ENCODE assay signal across 11 cellular contexts in genomic region chr7:44064791-44065430, GRCh38. TPM values are rescaled to one million over a fixed set of nuclear protein-coding genes. Genes with fewer than 3 reads are reported as not detected.
DNase-seq lines count a peak whose midpoint lies in the region; ATAC-seq, FAIRE-seq and TF ChIP-seq lines count a peak whose summit lies in the region.
"Had no signal": no experiment of that assay in that cellular context is flagged by ENCODE, and none has a peak within 500 bp of the region (broad histone marks: within the 10 kb centered on the region; RNA-seq: fewer than 3 reads in every experiment).

No MANE protein-coding gene starts in this region.

- H3K36me3 ChIP-seq in kidney (ENCODE audit: control insufficient read depth in 1 of 2, insufficient read depth in 2 of 2, low read length in 2 of 2), result peaks cover under 1 to 4% of the 10 kb centered on the region in 2 donors
- H3K36me3 ChIP-seq: breast epithelium had no signal

- no peak for ATAC-seq in activated CD8-positive, alpha-beta T cell treated with anti-CD3 and anti-CD28 coated beads for 36 hours
- no peak for ATAC-seq in activated CD8-positive, alpha-beta T cell treated with anti-CD3 and anti-CD28 coated beads, Interleukin-2, amount 10 ng/mL, durations not matched to agents 7 days and 5 days
- peak; percentile 9 for ATAC-seq in activated naive CD8-positive, alpha-beta T cell treated with anti-CD3 and anti-CD28 coated beads, Interleukin-2, amount 50 U/mL, for 24 hours
- no peak for ATAC-seq in HG02759 (IDR thresholded peaks at IDR 0.05; ENCODE audit: unreplicated experiment)

- no peaks in the 10 kb centered on the region for H3K27me3 Mint-ChIP-seq in activated CD8-positive, alpha-beta T cell treated with anti-CD3 and anti-CD28 coated beads for 36 hours
- H3K27me3 Mint-ChIP-seq in activated CD8-positive, alpha-beta T cell treated with anti-CD3 and anti-CD28 coated beads, Interleukin-2, amount 10 ng/mL, durations not matched to agents 7 days and 5 days (ENCODE audit: low read depth), result no peaks in the 10 kb centered on the region
- no peaks in the 10 kb centered on the region for H3K27me3 Mint-ChIP-seq in activated naive CD8-positive, alpha-beta T cell treated with anti-CD3 and anti-CD28 coated beads, Interleukin-2, amount 50 U/mL, for 24 hours

- peaks cover 9% of the 10 kb centered on the region for H3K36me3 Mint-ChIP-seq in activated CD8-positive, alpha-beta T cell treated with anti-CD3 and anti-CD28 coated beads for 36 hours (ENCODE audit: low read depth)
- peaks cover 21% of the 10 kb centered on the region for H3K36me3 Mint-ChIP-seq in activated CD8-positive, alpha-beta T cell treated with anti-CD3 and anti-CD28 coated beads, Interleukin-2, amount 10 ng/mL, durations not matched to agents 7 days and 5 days (ENCODE audit: low read depth)
- H3K36me3 Mint-ChIP-seq in activated naive CD8-positive, alpha-beta T cell treated with anti-CD3 and anti-CD28 coated beads, Interleukin-2, amount 50 U/mL, for 24 hours (ENCODE audit: low read depth), result peaks cover 12% of the 10 kb centered on the region

- H3K4me3 Mint-ChIP-seq in activated CD8-positive, alpha-beta T cell treated with anti-CD3 and anti-CD28 coated beads for 36 hours, result no peak overlapping the region
- no peak overlapping the region for H3K4me3 Mint-ChIP-seq in activated CD8-positive, alpha-beta T cell treated with anti-CD3 and anti-CD28 coated beads, Interleukin-2, amount 10 ng/mL, durations not matched to agents 7 days and 5 days
- H3K4me3 Mint-ChIP-seq in activated naive CD8-positive, alpha-beta T cell treated with anti-CD3 and anti-CD28 coated beads, Interleukin-2, amount 50 U/mL, for 24 hours, result no peak overlapping the region

- DNase-seq in activated CD8-positive, alpha-beta T cell treated with anti-CD3 and anti-CD28 coated beads for 36 hours, result peak; percentile 28
- DNase-seq in activated CD8-positive, alpha-beta T cell treated with anti-CD3 and anti-CD28 coated beads, Interleukin-2, amount 10 ng/mL, durations not matched to agents 7 days and 5 days, result no peak
- no peak for DNase-seq in activated naive CD8-positive, alpha-beta T cell treated with anti-CD3 and anti-CD28 coated beads, Interleukin-2, amount 50 U/mL, for 24 hours
- DNase-seq in kidney, result peak; percentile 75
- DNase-seq in DMS53 (lab: John Stamatoyannopoulos, UW), result no peak
- no peak for DNase-seq in iPS-NIHi11 (ENCODE audit: low spot score)

- H3K9me3 ChIP-seq in kidney (ENCODE audit: control insufficient read depth in 1 of 2, low read length in 2 of 2), result no peaks in the 10 kb centered on the region
- H3K9me3 ChIP-seq: BLaER1 treated with 17β-estradiol and CSF1 and Interleukin-3, amounts not matched to agents 10 nM and 100 nM; breast epithelium had no signal

- POLR2A ChIA-PET in activated CD8-positive, alpha-beta T cell treated with anti-CD3 and anti-CD28 coated beads for 36 hours (lab: Charles Lee), result interaction anchor here (0.5 to 6.5 kb wide), 9 partner anchors 12 to 427 kb away, joined by 3 to 79 read pairs (median 5); partner anchors contain the start of gene DBNL
- POLR2A ChIA-PET in activated CD8-positive, alpha-beta T cell treated with anti-CD3 and anti-CD28 coated beads, Interleukin-2, amount 10 ng/mL, durations not matched to agents 7 days and 5 days (lab: Charles Lee), result interaction anchor here (0.5 to 3.4 kb wide), 3 partner anchors 15 to 30 kb away, joined by 3 to 17 read pairs (median 4); no protein-coding TSS in a partner anchor

- TF ChIP-seq CTCF in activated CD8-positive, alpha-beta T cell treated with anti-CD3 and anti-CD28 coated beads for 36 hours (IDR thresholded peaks at IDR 0.05), result no peak
- TF ChIP-seq CTCF in kidney (IDR thresholded peaks at IDR 0.05; ENCODE audit: borderline replicate concordance, extremely low read depth, insufficient read depth), result no peak

- H3K9me3 Mint-ChIP-seq in activated CD8-positive, alpha-beta T cell treated with anti-CD3 and anti-CD28 coated beads for 36 hours, result no peaks in the 10 kb centered on the region
- H3K9me3 Mint-ChIP-seq in activated CD8-positive, alpha-beta T cell treated with anti-CD3 and anti-CD28 coated beads, Interleukin-2, amount 10 ng/mL, durations not matched to agents 7 days and 5 days (ENCODE audit: insufficient read depth), result no peaks in the 10 kb centered on the region
- H3K9me3 Mint-ChIP-seq in activated naive CD8-positive, alpha-beta T cell treated with anti-CD3 and anti-CD28 coated beads, Interleukin-2, amount 50 U/mL, for 24 hours, result no peaks in the 10 kb centered on the region

- CTCF ChIA-PET in activated CD8-positive, alpha-beta T cell treated with anti-CD3 and anti-CD28 coated beads for 36 hours (lab: Charles Lee), result interaction anchor here (1.2 kb wide), 1 partner anchor 8 kb away, joined by 4 read pairs; no protein-coding TSS in a partner anchor
- CTCF ChIA-PET in activated CD8-positive, alpha-beta T cell treated with anti-CD3 and anti-CD28 coated beads, Interleukin-2, amount 10 ng/mL, durations not matched to agents 7 days and 5 days (lab: Charles Lee), result no interaction called here

- no peak overlapping the region for H3K27ac Mint-ChIP-seq in activated CD8-positive, alpha-beta T cell treated with anti-CD3 and anti-CD28 coated beads for 36 hours
- no peak overlapping the region for H3K27ac Mint-ChIP-seq in activated CD8-positive, alpha-beta T cell treated with anti-CD3 and anti-CD28 coated beads, Interleukin-2, amount 10 ng/mL, durations not matched to agents 7 days and 5 days
- no peak overlapping the region for H3K27ac Mint-ChIP-seq in activated naive CD8-positive, alpha-beta T cell treated with anti-CD3 and anti-CD28 coated beads, Interleukin-2, amount 50 U/mL, for 24 hours

- peaks cover 31% of the 10 kb centered on the region for H3K4me1 Mint-ChIP-seq in activated CD8-positive, alpha-beta T cell treated with anti-CD3 and anti-CD28 coated beads for 36 hours (ENCODE audit: low read depth)
- peaks cover 12% of the 10 kb centered on the region for H3K4me1 Mint-ChIP-seq in activated CD8-positive, alpha-beta T cell treated with anti-CD3 and anti-CD28 coated beads, Interleukin-2, amount 10 ng/mL, durations not matched to agents 7 days and 5 days (ENCODE audit: low read depth)
- peaks cover 22% of the 10 kb centered on the region for H3K4me1 Mint-ChIP-seq in activated naive CD8-positive, alpha-beta T cell treated with anti-CD3 and anti-CD28 coated beads, Interleukin-2, amount 50 U/mL, for 24 hours

- H3K27ac ChIP-seq in kidney (ENCODE audit: low read depth in 2 of 2, low read length in 2 of 2), result peak overlapping the region in 1 of 2 donors; percentile 9
- H3K27ac ChIP-seq in temporal lobe (ENCODE audit: low read depth, low read length), result peak overlapping the region; percentile 30
- H3K27ac ChIP-seq: breast epithelium, hepatocyte had no signal

- H3K4me1 ChIP-seq in kidney (ENCODE audit: control insufficient read depth in 1 of 2, insufficient read depth in 1 of 2, low read depth in 1 of 2, low read length in 2 of 2), result peaks cover 5 to 21% of the 10 kb centered on the region in 2 donors

- FAIRE-seq in kidney (lab: Jason Lieb, UNC), result no peak

- H3K9ac ChIP-seq in kidney (ENCODE audit: low read length in 2 of 2), result no peak overlapping the region
- H3K9ac ChIP-seq: BLaER1 treated with 17β-estradiol and CSF1 and Interleukin-3, amounts not matched to agents 10 nM and 100 nM had no signal

- no peak overlapping the region for H3K4me3 ChIP-seq in kidney (ENCODE audit: low read length in 2 of 2)
- H3K4me3 ChIP-seq: BLaER1 treated with 17β-estradiol and CSF1 and Interleukin-3, amounts not matched to agents 10 nM and 100 nM; hepatocyte had no signal

- intact Hi-C loops in activated CD8-positive, alpha-beta T cell treated with anti-CD3 and anti-CD28 coated beads for 36 hours (cut with micrococcal nuclease), result no loop called here
- intact Hi-C loops in kidney (cut with DNase I), result no loop called here

RNA-seq across cellular contexts. Expression of gene PGAM2, which starts 0.5 kb away (rescaled TPM):
- under 1 TPM in 1 of 2 experiments, not detected in 1; 0.49 TPM for total RNA-seq in activated CD8-positive, alpha-beta T cell treated with anti-CD3 and anti-CD28 coated beads for 36 hours
- under 1 TPM; 0.34 to 0.68 TPM for total RNA-seq in activated CD8-positive, alpha-beta T cell treated with anti-CD3 and anti-CD28 coated beads, Interleukin-2, amount 10 ng/mL, durations not matched to agents 7 days and 5 days
- total RNA-seq in kidney (2.1 TPM), temporal lobe (1.7 TPM)
- 37.7 TPM for polyA plus RNA-seq in kidney (ENCODE audit: insufficient read depth, low read depth, low replicate concordance)
- polyA plus RNA-seq: hepatocyte had no signal

RNA-seq across cellular contexts. Expression of gene POLM, which starts 17.4 kb away (rescaled TPM):
- 10 to 100 TPM; 35.4 to 37.2 TPM for total RNA-seq in activated CD8-positive, alpha-beta T cell treated with anti-CD3 and anti-CD28 coated beads for 36 hours
- 10 to 100 TPM; 37.3 to 37.9 TPM for total RNA-seq in activated CD8-positive, alpha-beta T cell treated with anti-CD3 and anti-CD28 coated beads, Interleukin-2, amount 10 ng/mL, durations not matched to agents 7 days and 5 days
- total RNA-seq in kidney (41.4 TPM), temporal lobe (5.4 TPM)
- 16.3 TPM for polyA plus RNA-seq in kidney (ENCODE audit: insufficient read depth, low read depth, low replicate concordance)

RNA-seq across cellular contexts. Expression of gene DBNL, which starts 20.4 kb away (rescaled TPM):
- total RNA-seq in activated CD8-positive, alpha-beta T cell treated with anti-CD3 and anti-CD28 coated beads for 36 hours, result 100 to 1,000 TPM; 108 to 110 TPM
- total RNA-seq in activated CD8-positive, alpha-beta T cell treated with anti-CD3 and anti-CD28 coated beads, Interleukin-2, amount 10 ng/mL, durations not matched to agents 7 days and 5 days, result 100 to 1,000 TPM; 165 to 166 TPM
- 103 TPM for total RNA-seq in kidney
- polyA plus RNA-seq in kidney (ENCODE audit: insufficient read depth, low read depth, low replicate concordance), result 85.9 TPM
- total RNA-seq in temporal lobe, result 36.6 TPM

RNA-seq across cellular contexts. Expression of gene AEBP1, which starts 39.2 kb away (rescaled TPM):
- 10 to 100 TPM; 29.1 to 30.4 TPM for total RNA-seq in activated CD8-positive, alpha-beta T cell treated with anti-CD3 and anti-CD28 coated beads for 36 hours
- 10 to 100 TPM; 13.0 to 15.7 TPM for total RNA-seq in activated CD8-positive, alpha-beta T cell treated with anti-CD3 and anti-CD28 coated beads, Interleukin-2, amount 10 ng/mL, durations not matched to agents 7 days and 5 days
- total RNA-seq in kidney (164 TPM), temporal lobe (7.9 TPM)
- polyA plus RNA-seq in kidney (ENCODE audit: insufficient read depth, low read depth, low replicate concordance), result 89.4 TPM

RNA-seq across cellular contexts. Expression of gene POLD2, which starts 58.4 kb away (rescaled TPM):
- 100 to 1,000 TPM; 243 to 251 TPM for total RNA-seq in activated CD8-positive, alpha-beta T cell treated with anti-CD3 and anti-CD28 coated beads for 36 hours
- 100 to 1,000 TPM; 134 to 135 TPM for total RNA-seq in activated CD8-positive, alpha-beta T cell treated with anti-CD3 and anti-CD28 coated beads, Interleukin-2, amount 10 ng/mL, durations not matched to agents 7 days and 5 days
- total RNA-seq in kidney (60.0 TPM), temporal lobe (36.6 TPM)
- polyA plus RNA-seq in kidney (ENCODE audit: insufficient read depth, low read depth, low replicate concordance), result 119 TPM

Comparison
In these comparisons a context has a peak if more than half of its experiments do, and no peak if none do; other contexts are left out.
1. DNase-seq: peak in activated CD8-positive, alpha-beta T cell treated with anti-CD3 and anti-CD28 coated beads for 36 hours (single experiment) and kidney (single experiment); none in activated CD8-positive, alpha-beta T cell treated with anti-CD3 and anti-CD28 coated beads, Interleukin-2, amount 10 ng/mL, durations not matched to agents 7 days and 5 days (single experiment), activated naive CD8-positive, alpha-beta T cell treated with anti-CD3 and anti-CD28 coated beads, Interleukin-2, amount 50 U/mL, for 24 hours (single experiment), DMS53 (single experiment) and iPS-NIHi11 (single experiment).